In genomic region chr15:31435256-31435781, GRCh38 we compare ENCODE assay signal across 8 cellular contexts.
DNase-seq lines count a peak whose midpoint lies in the region; ATAC-seq and TF ChIP-seq lines count a peak whose summit lies in the region.

No MANE protein-coding gene starts in this region.

- peak; percentile 34; the same call in 1 of the 2 replicates for TF ChIP-seq POLR2A in Raji (IDR thresholded peaks at IDR 0.05; ENCODE audit: insufficient read depth, low read depth, low read length)
- TF ChIP-seq POLR2A in ovary (IDR thresholded peaks at IDR 0.05) = no peak

- TF ChIP-seq CTCF in ovary (IDR thresholded peaks at IDR 0.05) (peak in 2 of 3 donors; percentile 58 to 65), tibial artery (IDR thresholded peaks at IDR 0.05) (peak; percentile 62 to 70)

- WGBS in ovary, 3 donors = 8 to 12% (median 11%) methylated on average over 14 of the region's 14 CpGs

- no peak for TF ChIP-seq EP300 in ovary (IDR thresholded peaks at IDR 0.05)

- H3K4me3 ChIP-seq in ovary (no peak overlapping the region), tibial artery (peak overlapping the region in 1 of 2 donors; percentile 19)

- no peaks in the 10 kb centered on the region for H3K9me3 ChIP-seq in ovary
- H3K9me3 ChIP-seq in tibial artery = no peaks in the 10 kb centered on the region

- DNase-seq in CMK (ENCODE audit: low read depth) = peak; percentile 91
- DNase-seq in activated naive CD4-positive, alpha-beta T cell treated with Interleukin-2 at 50 U/mL for 16 hours = peak; percentile 85
- peak; percentile 77 for DNase-seq in germinal center (ENCODE audit: low spot score)
- peak; percentile 57 to 88 (median 73) for DNase-seq in ovary
- peak; percentile 78 to 86 for DNase-seq in tibial artery

- H3K4me1 ChIP-seq in ovary (ENCODE audit: insufficient read depth) (peaks cover 2% of the 10 kb centered on the region), tibial artery (peaks cover 0 to 20% (median 12%) of the 10 kb centered on the region in 4 donors)

- H3K27me3 ChIP-seq in ovary = no peaks in the 10 kb centered on the region
- H3K27me3 ChIP-seq in tibial artery = no peaks in the 10 kb centered on the region

- intact Hi-C loops in ovary (cut with DNase I) = loop anchor here in 1 of 4 donors (5.0 to 10.0 kb wide), 2 partner anchors 68 to 111 kb away; partner anchors contain the start of gene KLF13
- intact Hi-C loops in tibial artery (cut with DNase I; ENCODE audit: low total_unique reads) = loop anchor here (5.0 to 10.0 kb wide), 4 partner anchors 52 to 233 kb away; no protein-coding TSS in a partner anchor

- H3K36me3 ChIP-seq in ovary (no peaks in the 10 kb centered on the region), tibial artery (no peaks in the 10 kb centered on the region)

- ATAC-seq in GM19463 (IDR thresholded peaks at IDR 0.05; ENCODE audit: unreplicated experiment) (peak; percentile 56), HG03575 (IDR thresholded peaks at IDR 0.05; ENCODE audit: extremely low read depth, insufficient number of reproducible peaks, low FRiP score, unreplicated experiment) (peak; percentile 43)

- peak overlapping the region in 1 of 2 donors; percentile 36 for H3K27ac ChIP-seq in ovary
- peak overlapping the region; percentile 50 to 57 for H3K27ac ChIP-seq in tibial artery
